Comparison of ENCODE assay signal across 9 cellular contexts in the genomic region with DNA sequence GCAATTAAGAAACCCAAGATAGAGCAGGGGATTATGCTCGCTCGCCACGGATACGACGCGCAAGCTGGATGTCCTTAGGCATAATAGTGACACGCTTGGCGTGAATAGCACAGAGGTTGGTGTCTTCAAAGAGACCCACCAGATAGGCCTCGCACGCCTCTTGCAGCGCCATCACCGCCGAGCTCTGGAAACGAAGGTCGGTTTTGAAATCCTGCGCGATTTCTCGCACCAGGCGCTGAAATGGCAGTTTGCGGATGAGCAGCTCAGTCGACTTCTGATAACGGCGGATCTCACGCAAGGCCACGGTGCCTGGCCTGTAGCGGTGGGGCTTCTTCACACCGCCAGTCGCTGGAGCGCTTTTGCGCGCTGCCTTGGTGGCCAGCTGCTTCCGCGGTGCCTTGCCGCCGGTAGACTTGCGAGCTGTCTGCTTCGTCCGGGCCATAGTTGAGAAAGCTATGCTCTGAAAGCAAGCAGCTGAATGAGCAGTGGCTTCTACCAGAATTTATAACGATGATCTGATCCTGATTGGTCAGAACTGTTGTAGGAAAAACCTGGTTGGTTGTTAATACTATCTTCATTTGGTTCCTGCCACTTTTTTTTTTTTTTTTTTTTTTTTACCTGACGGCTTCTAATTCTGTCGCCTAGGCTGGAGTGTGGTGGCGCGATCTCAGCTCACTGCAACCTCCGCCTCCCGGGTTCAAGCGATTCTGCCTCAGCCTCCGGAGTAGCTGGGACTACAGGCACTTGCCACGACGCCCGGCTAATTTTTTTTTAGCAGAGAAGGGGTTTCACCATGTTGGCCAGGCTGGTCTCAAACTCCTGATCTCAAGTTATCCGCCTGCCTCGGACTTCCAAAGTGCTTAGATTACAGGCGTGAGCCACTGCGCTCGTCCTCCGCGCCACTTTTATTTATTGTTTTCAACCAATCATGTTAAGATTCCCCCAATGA. TPM values are rescaled to one million over a fixed set of nuclear protein-coding genes. Genes with fewer than 3 reads are reported as not detected.
A peak's percentile ranks its signal among the peaks of the same experiment; 100 is the strongest.
DNase-seq lines count a peak whose midpoint lies in the region; ATAC-seq and TF ChIP-seq lines count a peak whose summit lies in the region.
"Had no signal": no experiment of that assay in that cellular context is flagged by ENCODE, and none has a peak within 500 bp of the region (broad histone marks: within the 10 kb centered on the region; RNA-seq: fewer than 3 reads in every experiment).

No MANE protein-coding gene starts in this region.

- intact Hi-C loops in activated T-helper 2 cell treated with anti-CD3 and anti-CD28 coated beads, Interferon-gamma antibody, Interleukin-2, Interleukin-4, amounts not matched to agents 10 μg/mL and 5 μg/mL and 100 μg/mL, durations not matched to agents 14 hours and 24 hours and 36 hours (cut with micrococcal nuclease) = loop anchor here (1.0 to 10.0 kb wide), 7 partner anchors 17 to 1616 kb away; a partner anchor contains a TSS
- intact Hi-C loops in ovary (cut with DNase I) = loop anchor here in 3 of 4 donors (10.0 kb wide), 4 partner anchors 376 to 736 kb away; no protein-coding TSS in a partner anchor

- H3K27me3 Mint-ChIP-seq in activated T-helper 2 cell treated with anti-CD3 and anti-CD28 coated beads, Interferon-gamma antibody, Interleukin-2, Interleukin-4, amounts not matched to agents 10 μg/mL and 5 μg/mL and 100 μg/mL, durations not matched to agents 14 hours and 24 hours and 36 hours (ENCODE audit: low read depth) = no peaks in the 10 kb centered on the region

- H3K36me3 ChIP-seq in BE2C (no peaks in the 10 kb centered on the region), ovary (no peaks in the 10 kb centered on the region)

- H3K9me3 ChIP-seq in BE2C (no peaks in the 10 kb centered on the region), ovary (no peaks in the 10 kb centered on the region)

- H3K27me3 ChIP-seq in BE2C (no peaks in the 10 kb centered on the region), ovary (no peaks in the 10 kb centered on the region)

- TF ChIP-seq POLR2A in ovary (IDR thresholded peaks at IDR 0.05) = no peak

- no peaks in the 10 kb centered on the region; the same call in 1 of the 2 replicates for H3K4me1 ChIP-seq in BE2C
- peaks cover 15% of the 10 kb centered on the region for H3K4me1 ChIP-seq in ovary (ENCODE audit: insufficient read depth)

- H3K4me3 ChIP-seq in BE2C (ENCODE audit: low read depth, low read length) (peak overlapping the region; percentile 90), fibroblast of the aortic adventitia (ENCODE audit: low read depth, low read length) (peak overlapping the region; percentile 67), ovary (peak overlapping the region; percentile 5)

- peaks cover 38% of the 10 kb centered on the region for H3K4me1 Mint-ChIP-seq in activated T-helper 2 cell treated with anti-CD3 and anti-CD28 coated beads, Interferon-gamma antibody, Interleukin-2, Interleukin-4, amounts not matched to agents 10 μg/mL and 5 μg/mL and 100 μg/mL, durations not matched to agents 14 hours and 24 hours and 36 hours (ENCODE audit: low read depth)

- no peak overlapping the region for H3K27ac Mint-ChIP-seq in activated T-helper 2 cell treated with anti-CD3 and anti-CD28 coated beads, Interferon-gamma antibody, Interleukin-2, Interleukin-4, amounts not matched to agents 10 μg/mL and 5 μg/mL and 100 μg/mL, durations not matched to agents 14 hours and 24 hours and 36 hours

- peaks cover 5% of the 10 kb centered on the region for H3K36me3 Mint-ChIP-seq in activated T-helper 2 cell treated with anti-CD3 and anti-CD28 coated beads, Interferon-gamma antibody, Interleukin-2, Interleukin-4, amounts not matched to agents 10 μg/mL and 5 μg/mL and 100 μg/mL, durations not matched to agents 14 hours and 24 hours and 36 hours (ENCODE audit: low read depth)

- H3K4me3 Mint-ChIP-seq in activated T-helper 2 cell treated with anti-CD3 and anti-CD28 coated beads, Interferon-gamma antibody, Interleukin-2, Interleukin-4, amounts not matched to agents 10 μg/mL and 5 μg/mL and 100 μg/mL, durations not matched to agents 14 hours and 24 hours and 36 hours (ENCODE audit: low read depth) = no peak overlapping the region

- WGBS in ovary, 3 donors = 3 to 4% (median 3%) methylated on average over 57 of the region's 57 CpGs

- ATAC-seq in GM19025 (IDR thresholded peaks at IDR 0.05; ENCODE audit: low read depth, unreplicated experiment) (peak; percentile 41), HG03139 (IDR thresholded peaks at IDR 0.05; ENCODE audit: unreplicated experiment) (peak; percentile 43)

- no peaks in the 10 kb centered on the region for H3K9me3 Mint-ChIP-seq in activated T-helper 2 cell treated with anti-CD3 and anti-CD28 coated beads, Interferon-gamma antibody, Interleukin-2, Interleukin-4, amounts not matched to agents 10 μg/mL and 5 μg/mL and 100 μg/mL, durations not matched to agents 14 hours and 24 hours and 36 hours

- TF ChIP-seq CTCF in BE2C (IDR thresholded peaks at IDR 0.05; ENCODE audit: low read depth, low read length) (no peak), fibroblast of the aortic adventitia (IDR thresholded peaks at IDR 0.05; ENCODE audit: insufficient read depth, low read length) (no peak), ovary (IDR thresholded peaks at IDR 0.05) (no peak)

- peak; percentile 82 for DNase-seq in BE2C
- peak; percentile 98 for DNase-seq in OCI-M2 (lab: John Stamatoyannopoulos, UW; ENCODE audit: unreplicated experiment)
- DNase-seq in activated T-helper 2 cell treated with anti-CD3 and anti-CD28 coated beads, Interferon-gamma antibody, Interleukin-2, Interleukin-4, amounts not matched to agents 10 μg/mL and 5 μg/mL and 100 μg/mL, durations not matched to agents 14 hours and 24 hours and 36 hours (ENCODE audit: low spot score) = peak; percentile 88
- peak; percentile 97 for DNase-seq in fibroblast of the aortic adventitia (ENCODE audit: low read depth)
- no peak for DNase-seq in ovary
- DNase-seq in middle frontal gyrus (ENCODE audit: extremely low spot score, low spot score) = no peak

- no peak for TF ChIP-seq EP300 in ovary (IDR thresholded peaks at IDR 0.05)

- H3K27ac ChIP-seq in ovary = no peak overlapping the region
- H3K27ac ChIP-seq: VCaP had no signal

RNA-seq across cellular contexts. Expression of gene OR2B2, which starts 21.6 kb away (rescaled TPM):
- not detected for polyA plus RNA-seq in BE2C (2012; ENCODE audit: insufficient read depth, insufficient read length, low read depth)
- total RNA-seq in activated T-helper 2 cell treated with anti-CD3 and anti-CD28 coated beads, Interferon-gamma antibody, Interleukin-2, Interleukin-4, amounts not matched to agents 10 μg/mL and 5 μg/mL and 100 μg/mL, durations not matched to agents 14 hours and 24 hours and 36 hours = not detected in 2 replicates
- total RNA-seq in fibroblast of the aortic adventitia (ENCODE audit: low replicate concordance) (not detected in 2 replicates), ovary (not detected)
- polyA plus RNA-seq in ovary = not detected

Comparison
In these comparisons a context has a peak if more than half of its experiments do, and no peak if none do; other contexts are left out.
1. DNase-seq: peak in BE2C (single experiment), OCI-M2 (single experiment), activated T-helper 2 cell treated with anti-CD3 and anti-CD28 coated beads, Interferon-gamma antibody, Interleukin-2, Interleukin-4, amounts not matched to agents 10 μg/mL and 5 μg/mL and 100 μg/mL, durations not matched to agents 14 hours and 24 hours and 36 hours (single experiment) and fibroblast of the aortic adventitia (single experiment); none in ovary (0 of 5) and middle frontal gyrus (single experiment).
2. H3K4me3 ChIP-seq: peak in every context shown above with its lines; median percentile 90 in BE2C; 67 in fibroblast of the aortic adventitia; 5 in ovary.